17 cellular contexts compared by ENCODE assay signal in genomic region chr9:129239946-129240490, GRCh38.
"Had no signal": no experiment of that assay in that cellular context is flagged by ENCODE, and none has a peak within 500 bp of the region (broad histone marks: within the 10 kb centered on the region; RNA-seq: fewer than 3 reads in every experiment).

No MANE protein-coding gene starts in this region.

- DNase-seq: activated CD8-positive, alpha-beta memory T cell treated with anti-CD3 and anti-CD28 coated beads, Interleukin-2, amount 50 U/mL, for 4 hours; activated naive CD4-positive, alpha-beta T cell treated with anti-CD3 and anti-CD28 coated beads, Interleukin-2, amount 50 U/mL, for 16 hours; activated T-cell treated with anti-CD3 and anti-CD28 coated beads, Interleukin-2, amount 50 U/mL, for 4 hours; amniotic stem cell; foreskin keratinocyte; mesenchymal stem cell; naive B cell; sigmoid colon; stimulated activated CD8-positive, alpha-beta memory T cell treated with anti-CD3 and anti-CD28 coated beads, Interleukin-4, amount 100 ng/mL, for 48 hours; stimulated activated naive CD4-positive, alpha-beta T cell treated with Interleukin-2 at 50 U/mL for 16 hours; thyroid gland had no signal

- H3K27ac Mint-ChIP-seq: activated CD4-positive, alpha-beta T cell treated with anti-CD3 and anti-CD28 coated beads, Interleukin-2, amount 10 ng/mL, durations not matched to agents 24 days and 14 days; T-helper 1 cell treated with Interleukin-12 subunit alpha and Interleukin-12 subunit beta and Interleukin-4 antibody, amounts not matched to agents 30 μg/mL and 1 μg/mL, for 36 hours had no signal

- H3K9me3 ChIP-seq: left lung, mucosa of descending colon, sigmoid colon, thyroid gland had no signal

- H3K4me1 Mint-ChIP-seq: neural crest cell had no signal

- H3K4me3 Mint-ChIP-seq: activated CD4-positive, alpha-beta T cell treated with anti-CD3 and anti-CD28 coated beads, Interleukin-2, amount 10 ng/mL, durations not matched to agents 24 days and 14 days; activated T-cell treated with anti-CD3 and anti-CD28 coated beads, Interleukin-2, amount 50 U/mL, for 4 hours; naive B cell; neural crest cell; T-helper 1 cell treated with Interleukin-12 subunit alpha and Interleukin-12 subunit beta and Interleukin-4 antibody, amounts not matched to agents 30 μg/mL and 1 μg/mL, for 36 hours had no signal

- H3K36me3 ChIP-seq: cardiac muscle cell, left lung, sigmoid colon, thyroid gland had no signal

- H3K4me3 ChIP-seq: cardiac muscle cell, left lung, mucosa of descending colon, sigmoid colon, thyroid gland had no signal

- H3K27ac ChIP-seq: cardiac muscle cell, foreskin keratinocyte, left lung, sigmoid colon, thyroid gland had no signal

- H3K27me3 ChIP-seq: cardiac muscle cell, foreskin keratinocyte, left lung, sigmoid colon, thyroid gland had no signal

- H3K9me3 Mint-ChIP-seq: activated CD4-positive, alpha-beta T cell treated with anti-CD3 and anti-CD28 coated beads, Interleukin-2, amount 10 ng/mL, durations not matched to agents 24 days and 14 days; activated T-cell treated with anti-CD3 and anti-CD28 coated beads, Interleukin-2, amount 50 U/mL, for 4 hours; neural crest cell; T-helper 1 cell treated with Interleukin-12 subunit alpha and Interleukin-12 subunit beta and Interleukin-4 antibody, amounts not matched to agents 30 μg/mL and 1 μg/mL, for 36 hours had no signal

- H3K4me1 ChIP-seq: thyroid gland had no signal

- ATAC-seq: activated T-cell treated with anti-CD3 and anti-CD28 coated beads, Interleukin-2, amount 50 U/mL, for 4 hours; foreskin keratinocyte; left lung; mucosa of descending colon had no signal
